ENCODE assay signal across 8 cellular contexts in the genomic region with DNA sequence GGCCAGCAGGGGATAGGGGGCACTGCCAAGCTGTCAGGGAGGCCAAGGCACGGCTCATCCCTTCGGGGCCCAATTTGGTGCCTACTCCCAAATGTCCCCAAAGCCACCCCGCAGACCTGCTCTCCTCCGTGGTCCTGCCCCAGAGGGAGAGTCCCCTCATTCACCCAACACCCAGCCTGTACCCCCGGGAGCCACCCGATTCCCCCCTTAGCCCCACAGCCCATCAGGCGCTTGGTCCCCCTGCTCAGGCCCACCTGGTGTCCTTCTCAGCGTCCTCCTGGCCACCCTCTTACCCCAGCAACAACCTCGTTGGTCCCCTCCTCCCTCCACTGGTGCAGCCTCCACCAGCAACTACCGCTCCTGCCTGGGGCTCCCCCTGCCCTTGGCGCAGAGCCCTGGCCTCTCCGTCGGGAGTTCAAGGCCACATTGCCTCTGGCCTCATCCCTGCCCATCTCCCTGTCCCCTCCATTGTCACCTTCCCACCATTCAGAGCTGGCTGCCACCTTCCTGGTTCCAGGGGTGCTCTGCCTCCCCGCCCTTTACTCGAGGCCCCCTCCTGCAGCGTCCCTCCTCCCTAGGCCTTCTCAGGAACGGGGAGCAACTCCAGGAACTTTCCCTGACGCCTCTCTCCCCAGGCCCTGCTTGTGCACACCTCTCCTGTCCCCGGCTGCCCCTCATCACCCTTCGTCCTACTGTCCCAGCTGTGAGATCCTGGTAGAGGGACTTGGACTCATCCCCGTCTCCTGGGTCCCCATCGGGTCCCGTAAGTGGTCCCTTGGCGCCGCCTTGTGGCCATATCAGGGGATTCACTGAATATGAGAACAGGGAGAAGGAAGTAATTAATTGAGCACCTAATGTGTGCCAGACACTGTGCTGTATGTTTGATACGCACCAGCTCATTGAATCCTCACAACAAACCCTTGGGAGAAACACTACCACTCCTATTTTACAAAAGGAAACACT.
DNase-seq lines count a peak whose midpoint lies in the region; ATAC-seq, FAIRE-seq and TF ChIP-seq lines count a peak whose summit lies in the region.

No MANE protein-coding gene starts in this region.

- peak; percentile 85 for DNase-seq in NCI-H82 (lab: John Stamatoyannopoulos, UW)
- no peak for DNase-seq in NCI-H82 treated with DMSO at 0.1 percent for 48 hours (lab: John Stamatoyannopoulos, UW; ENCODE audit: unreplicated experiment)
- DNase-seq in NCI-H2171 treated with DMSO at 0.1 percent for 48 hours (lab: John Stamatoyannopoulos, UW) = peak; percentile 39
- DNase-seq in activated CD8-positive, alpha-beta memory T cell treated with anti-CD3 and anti-CD28 coated beads, Interleukin-2, amount 10 ng/mL, durations not matched to agents 7 days and 5 days = peak; percentile 74
- DNase-seq in fibroblast of peridontal ligament (ENCODE audit: extremely low read depth) = peak; percentile 46
- DNase-seq in pancreas = peak in 5 of 6 donors; percentile 59 to 83 (median 69)
- no peak for DNase-seq in natural killer cell

- H3K27ac Mint-ChIP-seq in activated CD8-positive, alpha-beta memory T cell treated with anti-CD3 and anti-CD28 coated beads, Interleukin-2, amount 10 ng/mL, durations not matched to agents 7 days and 5 days = no peak overlapping the region
- no peak overlapping the region for H3K27ac Mint-ChIP-seq in natural killer cell

- H3K36me3 Mint-ChIP-seq in activated CD8-positive, alpha-beta memory T cell treated with anti-CD3 and anti-CD28 coated beads, Interleukin-2, amount 10 ng/mL, durations not matched to agents 7 days and 5 days = no peaks in the 10 kb centered on the region
- H3K36me3 Mint-ChIP-seq in natural killer cell = no peaks in the 10 kb centered on the region

- H3K4me1 ChIP-seq in pancreas = peaks cover 0 to 4% (median 0%) of the 10 kb centered on the region in 3 donors

- H3K4me3 Mint-ChIP-seq in activated CD8-positive, alpha-beta memory T cell treated with anti-CD3 and anti-CD28 coated beads, Interleukin-2, amount 10 ng/mL, durations not matched to agents 7 days and 5 days = no peak overlapping the region
- H3K4me3 Mint-ChIP-seq in natural killer cell = no peak overlapping the region

- no peaks in the 10 kb centered on the region for H3K9me3 ChIP-seq in pancreas

- H3K27me3 ChIP-seq in pancreas = no peaks in the 10 kb centered on the region

- no peak overlapping the region for H3K4me3 ChIP-seq in pancreas

- H3K27ac ChIP-seq in pancreas = no peak overlapping the region

- no peak for FAIRE-seq in pancreas (lab: Jason Lieb, UNC)

- CTCF ChIA-PET in activated CD8-positive, alpha-beta memory T cell treated with anti-CD3 and anti-CD28 coated beads, Interleukin-2, amount 10 ng/mL, durations not matched to agents 7 days and 5 days (lab: Charles Lee) = interaction anchor here (0.6 to 1.1 kb wide), 4 partner anchors 16 to 1015 kb away, joined by 3 read pairs; no protein-coding TSS in a partner anchor

- 68% methylated on average over 26 of the region's 26 CpGs for WGBS in pancreas, 2 donors

- peak; percentile 41 for ATAC-seq in activated CD8-positive, alpha-beta memory T cell treated with anti-CD3 and anti-CD28 coated beads, Interleukin-2, amount 10 ng/mL, durations not matched to agents 7 days and 5 days
- peak in 3 of 4 donors; percentile 18 to 38 (median 33) for ATAC-seq in pancreas
- ATAC-seq in natural killer cell = no peak
- no peak for ATAC-seq in HG03135 (IDR thresholded peaks at IDR 0.05; ENCODE audit: unreplicated experiment)

- intact Hi-C loops in pancreas (cut with DNase I) (no loop called here), natural killer cell (cut with micrococcal nuclease) (no loop called here)

- H3K9me3 Mint-ChIP-seq in activated CD8-positive, alpha-beta memory T cell treated with anti-CD3 and anti-CD28 coated beads, Interleukin-2, amount 10 ng/mL, durations not matched to agents 7 days and 5 days (ENCODE audit: low read depth) = no peaks in the 10 kb centered on the region
- no peaks in the 10 kb centered on the region for H3K9me3 Mint-ChIP-seq in natural killer cell

- peaks cover 0 to 35% (median 19%) of the 10 kb centered on the region in 3 donors for H3K36me3 ChIP-seq in pancreas

- peaks cover 4% of the 10 kb centered on the region for H3K27me3 Mint-ChIP-seq in activated CD8-positive, alpha-beta memory T cell treated with anti-CD3 and anti-CD28 coated beads, Interleukin-2, amount 10 ng/mL, durations not matched to agents 7 days and 5 days
- peaks cover 0 to 9% of the 10 kb centered on the region in 2 donors for H3K27me3 Mint-ChIP-seq in natural killer cell (ENCODE audit: low read depth in 2 of 2)

- TF ChIP-seq CTCF in pancreas (IDR thresholded peaks at IDR 0.05) (peak; percentile 28 to 45 (median 32)), natural killer cell (IDR thresholded peaks at IDR 0.05) (no peak)

- H3K4me1 Mint-ChIP-seq in activated CD8-positive, alpha-beta memory T cell treated with anti-CD3 and anti-CD28 coated beads, Interleukin-2, amount 10 ng/mL, durations not matched to agents 7 days and 5 days = no peaks in the 10 kb centered on the region
- no peaks in the 10 kb centered on the region for H3K4me1 Mint-ChIP-seq in natural killer cell

Comparison
In these comparisons a context has a peak if more than half of its experiments do, and no peak if none do; other contexts are left out.
1. DNase-seq: peak in NCI-H82 (single experiment), NCI-H2171 treated with DMSO at 0.1 percent for 48 hours (single experiment), activated CD8-positive, alpha-beta memory T cell treated with anti-CD3 and anti-CD28 coated beads, Interleukin-2, amount 10 ng/mL, durations not matched to agents 7 days and 5 days (single experiment), fibroblast of peridontal ligament (single experiment) and pancreas (5 of 6); none in NCI-H82 treated with DMSO at 0.1 percent for 48 hours (single experiment) and natural killer cell (single experiment).
2. ATAC-seq: peak in activated CD8-positive, alpha-beta memory T cell treated with anti-CD3 and anti-CD28 coated beads, Interleukin-2, amount 10 ng/mL, durations not matched to agents 7 days and 5 days (single experiment) and pancreas (3 of 4); none in natural killer cell (0 of 3) and HG03135 (single experiment).